ENCODE assay signal across 23 cellular contexts in genomic region chr1:232364654-232365382, GRCh38.
DNase-seq lines count a peak whose midpoint lies in the region; ATAC-seq, FAIRE-seq and TF ChIP-seq lines count a peak whose summit lies in the region.
"Had no signal": no experiment of that assay in that cellular context is flagged by ENCODE, and none has a peak within 500 bp of the region (broad histone marks: within the 10 kb centered on the region; RNA-seq: fewer than 3 reads in every experiment).

No MANE protein-coding gene starts in this region.

- no peaks in the 10 kb centered on the region for H3K4me1 ChIP-seq in PC-3 (ENCODE audit: insufficient read depth, low read length)
- no peaks in the 10 kb centered on the region for H3K4me1 ChIP-seq in mucosa of descending colon (ENCODE audit: low read depth)

- peaks cover 4% of the 10 kb centered on the region; the same call in 1 of the 2 replicates for H3K9me3 ChIP-seq in PC-3 (ENCODE audit: low read length)
- no peaks in the 10 kb centered on the region for H3K9me3 ChIP-seq in mucosa of descending colon
- H3K9me3 ChIP-seq: BE2C, BLaER1, Caco-2 had no signal

- H3K4me3 ChIP-seq in PC-3 (ENCODE audit: low read length) (no peak overlapping the region), mucosa of descending colon (no peak overlapping the region)
- H3K4me3 ChIP-seq: BLaER1 had no signal

- ATAC-seq in PC-3 (peak; percentile 59), mucosa of descending colon (peak; percentile 85), HG02840 (IDR thresholded peaks at IDR 0.05; ENCODE audit: low FRiP score, unreplicated experiment) (no peak)

- H3F3A ChIP-seq in PC-3 (ENCODE audit: low read length, unreplicated experiment), result no peaks in the 10 kb centered on the region

- CTCF ChIA-PET in PC-3 (lab: Charles Lee), result no interaction called here

- FAIRE-seq in colon (lab: Jason Lieb, UNC), result peak; percentile 66
- FAIRE-seq: A204.1, G401.6, GM12891, GM19239 had no signal

- POLR2A ChIA-PET in PC-3 (lab: Charles Lee; ENCODE audit: unreplicated experiment), result no interaction called here

- H3K9ac ChIP-seq in PC-3 (ENCODE audit: low read length), result no peak overlapping the region
- H3K9ac ChIP-seq: BLaER1 had no signal

- H3K9me2 ChIP-seq in PC-3 (replicated peaks; ENCODE audit: low read length), result no peaks in the 10 kb centered on the region

- H3K36me3 ChIP-seq in PC-3 (ENCODE audit: low read depth, low read length), result no peaks in the 10 kb centered on the region
- H3K36me3 ChIP-seq in mucosa of descending colon (ENCODE audit: low read depth), result no peaks in the 10 kb centered on the region
- H3K36me3 ChIP-seq: BE2C, BLaER1 had no signal

- H3K79me2 ChIP-seq in PC-3 (ENCODE audit: low read length), result no peaks in the 10 kb centered on the region

- H3K4me2 ChIP-seq in PC-3 (ENCODE audit: low read length), result no peak overlapping the region
- H3K4me2 ChIP-seq: BLaER1 had no signal

- H3K27ac ChIP-seq in PC-3 (ENCODE audit: low read length), result no peak overlapping the region
- H3K27ac ChIP-seq: BLaER1 had no signal

- H3K27me3 ChIP-seq in PC-3 (ENCODE audit: low read length), result no peaks in the 10 kb centered on the region
- H3K27me3 ChIP-seq: BE2C, BLaER1 had no signal

- no peaks in the 10 kb centered on the region for H4K20me1 ChIP-seq in PC-3 (ENCODE audit: low read length)
- H4K20me1 ChIP-seq: BLaER1 had no signal

- DNase-seq in PC-3, result no peak
- peak in 1 of 3 donors; percentile 41 for DNase-seq in mucosa of descending colon
- no peak for DNase-seq in COLO829 (ENCODE audit: low spot score)
- DNase-seq in NCI-H2107 treated with DMSO at 0.1 percent for 48 hours (lab: John Stamatoyannopoulos, UW; ENCODE audit: unreplicated experiment), result no peak
- DNase-seq in SIG-M5 (lab: John Stamatoyannopoulos, UW), result no peak
- DNase-seq: 8988T; ACHN; BE2C; C1 segment of cervical spinal cord; Caco-2; Calu3; CD4-positive, alpha-beta memory T cell; CD4-positive, CD25-positive, alpha-beta regulatory T cell; CD8-positive, alpha-beta memory T cell; DMS79 treated with DMSO at 0.1 percent for 48 hours; GF-D8 had no signal

- no peak overlapping the region for H2AFZ ChIP-seq in PC-3 (ENCODE audit: low read length)

- TF ChIP-seq CTCF in PC-3 (conservative IDR thresholded peaks at IDR 0.05; ENCODE audit: low read depth, low read length), result no peak
- no peak for TF ChIP-seq CTCF in mucosa of descending colon (IDR thresholded peaks at IDR 0.05)

- intact Hi-C loops in PC-3 (cut with micrococcal nuclease) (no loop called here), mucosa of descending colon (cut with DNase I, micrococcal nuclease) (no loop called here)

- no TSS peak for BruUV-seq in PC-3 (replicated peaks; lab: Mats Ljungman, UMichigan)
